ENCODE assay signal across 1 cellular context in genomic region chr6:43669050-43669921, GRCh38.
TF ChIP-seq lines count a peak whose summit lies in the region.

No MANE protein-coding gene starts in this region.

TF ChIP-seq in HepG2, 621 proteins besides CTCF, POLR2A, EP300 and RAD21 (continues in another document):
- TF ChIP-seq NFKB2 (CRISPR knock-in tag; IDR thresholded peaks at IDR 0.05; ENCODE audit: borderline replicate concordance) (peak; percentile 20; the same call in 1 of the 2 replicates), POLR2AphosphoS5 (IDR thresholded peaks at IDR 0.05; ENCODE audit: low read depth, low read length) (0 out of 2 replicates have a peak, but pooled peaks have one; percentile 20), NRL (CRISPR knock-in tag; IDR thresholded peaks at IDR 0.05; ENCODE audit: borderline replicate concordance) (0 out of 2 replicates have a peak, but pooled peaks have one; percentile 39), THAP7 (CRISPR knock-in tag; IDR thresholded peaks at IDR 0.05) (peak; percentile 83), ZNF776 (CRISPR knock-in tag; IDR thresholded peaks at IDR 0.05) (no peak), TMF1 (CRISPR knock-in tag; IDR thresholded peaks at IDR 0.05; ENCODE audit: low read depth) (0 out of 2 replicates have a peak, but pooled peaks have one; percentile 6), NONO (IDR thresholded peaks at IDR 0.05) (no peak), NONO (CRISPR knock-in tag; conservative IDR thresholded peaks at IDR 0.05) (0 out of 2 replicates have a peak, but pooled peaks have one; percentile 46), ZNF670 (CRISPR knock-in tag; IDR thresholded peaks at IDR 0.05; ENCODE audit: borderline replicate concordance) (0 out of 2 replicates have a peak, but pooled peaks have one; percentile 55), FOXO1 (CRISPR knock-in tag; IDR thresholded peaks at IDR 0.05) (no peak), ZMAT3 (CRISPR knock-in tag; conservative IDR thresholded peaks at IDR 0.05) (peak; percentile 56; the same call in 1 of the 2 replicates), NFE2L1 (CRISPR knock-in tag; IDR thresholded peaks at IDR 0.05; ENCODE audit: borderline replicate concordance) (no peak), ZFP82 (CRISPR knock-in tag; IDR thresholded peaks at IDR 0.05; ENCODE audit: borderline replicate concordance) (peak; percentile 55; the same call in 1 of the 2 replicates), EEA1 (CRISPR knock-in tag; IDR thresholded peaks at IDR 0.05; ENCODE audit: borderline replicate concordance) (0 out of 2 replicates have a peak, but pooled peaks have one; percentile 32), TFAP4 (IDR thresholded peaks at IDR 0.05; ENCODE audit: borderline replicate concordance, low read depth) (no peak), ZNF441 (CRISPR knock-in tag; IDR thresholded peaks at IDR 0.05; ENCODE audit: borderline replicate concordance) (no peak), NFIC (IDR thresholded peaks at IDR 0.05; ENCODE audit: low read length) (no peak), KLF6 (CRISPR knock-in tag; IDR thresholded peaks at IDR 0.05) (no peak), GTF3A (CRISPR knock-in tag; conservative IDR thresholded peaks at IDR 0.05) (0 out of 2 replicates have a peak, but pooled peaks have one; percentile 2), MEIS1 (CRISPR knock-in tag; IDR thresholded peaks at IDR 0.05; ENCODE audit: borderline replicate concordance) (peak; percentile 52; the same call in 1 of the 2 replicates), ZBTB20 (CRISPR knock-in tag; IDR thresholded peaks at IDR 0.05; ENCODE audit: borderline replicate concordance, low read depth) (peak; percentile 38; the same call in 1 of the 2 replicates), RFXANK (CRISPR knock-in tag; IDR thresholded peaks at IDR 0.05) (no peak), ZNF274 (CRISPR knock-in tag; IDR thresholded peaks at IDR 0.05) (peak; percentile 51), SP140L (CRISPR knock-in tag; IDR thresholded peaks at IDR 0.05; ENCODE audit: borderline replicate concordance) (no peak), MYNN (CRISPR knock-in tag; IDR thresholded peaks at IDR 0.05; ENCODE audit: low read depth) (no peak), TBX2 (CRISPR knock-in tag; IDR thresholded peaks at IDR 0.05; ENCODE audit: borderline replicate concordance) (peak; percentile 51), ZBTB7B (CRISPR knock-in tag; IDR thresholded peaks at IDR 0.05) (peak; percentile 25; the same call in 1 of the 2 replicates), ZNF879 (CRISPR knock-in tag; IDR thresholded peaks at IDR 0.05) (0 out of 2 replicates have a peak, but pooled peaks have one; percentile 53), ZNF772 (CRISPR knock-in tag; IDR thresholded peaks at IDR 0.05) (no peak), GMEB1 (CRISPR knock-in tag; IDR thresholded peaks at IDR 0.05; ENCODE audit: borderline replicate concordance) (no peak), ISX (CRISPR knock-in tag; conservative IDR thresholded peaks at IDR 0.05) (no peak), NBN (conservative IDR thresholded peaks at IDR 0.05) (no peak), PAWR (CRISPR knock-in tag; IDR thresholded peaks at IDR 0.05; ENCODE audit: borderline replicate concordance) (no peak), ZC3H13 (CRISPR knock-in tag; IDR thresholded peaks at IDR 0.05) (0 out of 2 replicates have a peak, but pooled peaks have one; percentile 57)
- TF ChIP-seq, protein P1, sequence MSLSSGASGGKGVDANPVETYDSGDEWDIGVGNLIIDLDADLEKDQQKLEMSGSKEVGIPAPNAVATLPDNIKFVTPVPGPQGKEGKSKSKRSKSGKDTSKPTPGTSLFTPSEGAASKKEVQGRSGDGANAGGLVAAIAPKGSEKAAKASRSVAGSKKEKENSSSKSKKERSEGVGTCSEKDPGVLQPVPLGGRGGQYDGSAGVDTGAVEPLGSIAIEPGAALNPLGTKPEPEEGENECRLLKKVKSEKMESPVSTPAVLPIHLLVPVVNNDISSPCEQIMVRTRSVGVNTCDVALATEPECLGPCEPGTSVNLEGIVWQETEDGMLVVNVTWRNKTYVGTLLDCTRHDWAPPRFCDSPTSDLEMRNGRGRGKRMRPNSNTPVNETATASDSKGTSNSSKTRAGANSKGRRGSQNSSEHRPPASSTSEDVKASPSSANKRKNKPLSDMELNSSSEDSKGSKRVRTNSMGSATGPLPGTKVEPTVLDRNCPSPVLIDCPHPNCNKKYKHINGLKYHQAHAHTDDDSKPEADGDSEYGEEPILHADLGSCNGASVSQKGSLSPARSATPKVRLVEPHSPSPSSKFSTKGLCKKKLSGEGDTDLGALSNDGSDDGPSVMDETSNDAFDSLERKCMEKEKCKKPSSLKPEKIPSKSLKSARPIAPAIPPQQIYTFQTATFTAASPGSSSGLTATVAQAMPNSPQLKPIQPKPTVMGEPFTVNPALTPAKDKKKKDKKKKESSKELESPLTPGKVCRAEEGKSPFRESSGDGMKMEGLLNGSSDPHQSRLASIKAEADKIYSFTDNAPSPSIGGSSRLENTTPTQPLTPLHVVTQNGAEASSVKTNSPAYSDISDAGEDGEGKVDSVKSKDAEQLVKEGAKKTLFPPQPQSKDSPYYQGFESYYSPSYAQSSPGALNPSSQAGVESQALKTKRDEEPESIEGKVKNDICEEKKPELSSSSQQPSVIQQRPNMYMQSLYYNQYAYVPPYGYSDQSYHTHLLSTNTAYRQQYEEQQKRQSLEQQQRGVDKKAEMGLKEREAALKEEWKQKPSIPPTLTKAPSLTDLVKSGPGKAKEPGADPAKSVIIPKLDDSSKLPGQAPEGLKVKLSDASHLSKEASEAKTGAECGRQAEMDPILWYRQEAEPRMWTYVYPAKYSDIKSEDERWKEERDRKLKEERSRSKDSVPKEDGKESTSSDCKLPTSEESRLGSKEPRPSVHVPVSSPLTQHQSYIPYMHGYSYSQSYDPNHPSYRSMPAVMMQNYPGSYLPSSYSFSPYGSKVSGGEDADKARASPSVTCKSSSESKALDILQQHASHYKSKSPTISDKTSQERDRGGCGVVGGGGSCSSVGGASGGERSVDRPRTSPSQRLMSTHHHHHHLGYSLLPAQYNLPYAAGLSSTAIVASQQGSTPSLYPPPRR (CRISPR knock-in tag; IDR thresholded peaks at IDR 0.05; ENCODE audit: borderline replicate concordance) = no peak
- TF ChIP-seq, protein P2, sequence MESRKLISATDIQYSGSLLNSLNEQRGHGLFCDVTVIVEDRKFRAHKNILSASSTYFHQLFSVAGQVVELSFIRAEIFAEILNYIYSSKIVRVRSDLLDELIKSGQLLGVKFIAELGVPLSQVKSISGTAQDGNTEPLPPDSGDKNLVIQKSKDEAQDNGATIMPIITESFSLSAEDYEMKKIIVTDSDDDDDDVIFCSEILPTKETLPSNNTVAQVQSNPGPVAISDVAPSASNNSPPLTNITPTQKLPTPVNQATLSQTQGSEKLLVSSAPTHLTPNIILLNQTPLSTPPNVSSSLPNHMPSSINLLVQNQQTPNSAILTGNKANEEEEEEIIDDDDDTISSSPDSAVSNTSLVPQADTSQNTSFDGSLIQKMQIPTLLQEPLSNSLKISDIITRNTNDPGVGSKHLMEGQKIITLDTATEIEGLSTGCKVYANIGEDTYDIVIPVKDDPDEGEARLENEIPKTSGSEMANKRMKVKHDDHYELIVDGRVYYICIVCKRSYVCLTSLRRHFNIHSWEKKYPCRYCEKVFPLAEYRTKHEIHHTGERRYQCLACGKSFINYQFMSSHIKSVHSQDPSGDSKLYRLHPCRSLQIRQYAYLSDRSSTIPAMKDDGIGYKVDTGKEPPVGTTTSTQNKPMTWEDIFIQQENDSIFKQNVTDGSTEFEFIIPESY (CRISPR knock-in tag; IDR thresholded peaks at IDR 0.05) = peak; percentile 69; the same call in 1 of the 2 replicates
- TF ChIP-seq, protein P3, sequence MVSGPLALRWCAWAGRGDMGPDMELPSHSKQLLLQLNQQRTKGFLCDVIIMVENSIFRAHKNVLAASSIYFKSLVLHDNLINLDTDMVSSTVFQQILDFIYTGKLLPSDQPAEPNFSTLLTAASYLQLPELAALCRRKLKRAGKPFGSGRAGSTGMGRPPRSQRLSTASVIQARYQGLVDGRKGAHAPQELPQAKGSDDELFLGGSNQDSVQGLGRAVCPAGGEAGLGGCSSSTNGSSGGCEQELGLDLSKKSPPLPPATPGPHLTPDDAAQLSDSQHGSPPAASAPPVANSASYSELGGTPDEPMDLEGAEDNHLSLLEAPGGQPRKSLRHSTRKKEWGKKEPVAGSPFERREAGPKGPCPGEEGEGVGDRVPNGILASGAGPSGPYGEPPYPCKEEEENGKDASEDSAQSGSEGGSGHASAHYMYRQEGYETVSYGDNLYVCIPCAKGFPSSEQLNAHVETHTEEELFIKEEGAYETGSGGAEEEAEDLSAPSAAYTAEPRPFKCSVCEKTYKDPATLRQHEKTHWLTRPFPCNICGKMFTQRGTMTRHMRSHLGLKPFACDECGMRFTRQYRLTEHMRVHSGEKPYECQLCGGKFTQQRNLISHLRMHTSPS (CRISPR knock-in tag; IDR thresholded peaks at IDR 0.05; ENCODE audit: low read depth) = 0 out of 2 replicates have a peak, but pooled peaks have one; percentile 22
- TF ChIP-seq, protein P4, sequence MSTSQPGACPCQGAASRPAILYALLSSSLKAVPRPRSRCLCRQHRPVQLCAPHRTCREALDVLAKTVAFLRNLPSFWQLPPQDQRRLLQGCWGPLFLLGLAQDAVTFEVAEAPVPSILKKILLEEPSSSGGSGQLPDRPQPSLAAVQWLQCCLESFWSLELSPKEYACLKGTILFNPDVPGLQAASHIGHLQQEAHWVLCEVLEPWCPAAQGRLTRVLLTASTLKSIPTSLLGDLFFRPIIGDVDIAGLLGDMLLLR (CRISPR knock-in tag; IDR thresholded peaks at IDR 0.05) = peak; percentile 1; the same call in 1 of the 2 replicates
- TF ChIP-seq, protein P5, sequence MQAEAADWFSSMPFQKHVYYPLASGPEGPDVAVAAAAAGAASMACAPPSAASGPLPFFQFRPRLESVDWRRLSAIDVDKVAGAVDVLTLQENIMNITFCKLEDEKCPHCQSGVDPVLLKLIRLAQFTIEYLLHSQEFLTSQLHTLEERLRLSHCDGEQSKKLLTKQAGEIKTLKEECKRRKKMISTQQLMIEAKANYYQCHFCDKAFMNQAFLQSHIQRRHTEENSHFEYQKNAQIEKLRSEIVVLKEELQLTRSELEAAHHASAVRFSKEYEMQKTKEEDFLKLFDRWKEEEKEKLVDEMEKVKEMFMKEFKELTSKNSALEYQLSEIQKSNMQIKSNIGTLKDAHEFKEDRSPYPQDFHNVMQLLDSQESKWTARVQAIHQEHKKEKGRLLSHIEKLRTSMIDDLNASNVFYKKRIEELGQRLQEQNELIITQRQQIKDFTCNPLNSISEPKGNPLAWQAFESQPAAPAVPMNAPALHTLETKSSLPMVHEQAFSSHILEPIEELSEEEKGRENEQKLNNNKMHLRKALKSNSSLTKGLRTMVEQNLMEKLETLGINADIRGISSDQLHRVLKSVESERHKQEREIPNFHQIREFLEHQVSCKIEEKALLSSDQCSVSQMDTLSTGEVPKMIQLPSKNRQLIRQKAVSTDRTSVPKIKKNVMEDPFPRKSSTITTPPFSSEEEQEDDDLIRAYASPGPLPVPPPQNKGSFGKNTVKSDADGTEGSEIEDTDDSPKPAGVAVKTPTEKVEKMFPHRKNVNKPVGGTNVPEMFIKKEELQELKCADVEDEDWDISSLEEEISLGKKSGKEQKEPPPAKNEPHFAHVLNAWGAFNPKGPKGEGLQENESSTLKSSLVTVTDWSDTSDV (CRISPR knock-in tag; IDR thresholded peaks at IDR 0.05) = peak; percentile 75; the same call in 1 of the 2 replicates
- TF ChIP-seq, protein P6, sequence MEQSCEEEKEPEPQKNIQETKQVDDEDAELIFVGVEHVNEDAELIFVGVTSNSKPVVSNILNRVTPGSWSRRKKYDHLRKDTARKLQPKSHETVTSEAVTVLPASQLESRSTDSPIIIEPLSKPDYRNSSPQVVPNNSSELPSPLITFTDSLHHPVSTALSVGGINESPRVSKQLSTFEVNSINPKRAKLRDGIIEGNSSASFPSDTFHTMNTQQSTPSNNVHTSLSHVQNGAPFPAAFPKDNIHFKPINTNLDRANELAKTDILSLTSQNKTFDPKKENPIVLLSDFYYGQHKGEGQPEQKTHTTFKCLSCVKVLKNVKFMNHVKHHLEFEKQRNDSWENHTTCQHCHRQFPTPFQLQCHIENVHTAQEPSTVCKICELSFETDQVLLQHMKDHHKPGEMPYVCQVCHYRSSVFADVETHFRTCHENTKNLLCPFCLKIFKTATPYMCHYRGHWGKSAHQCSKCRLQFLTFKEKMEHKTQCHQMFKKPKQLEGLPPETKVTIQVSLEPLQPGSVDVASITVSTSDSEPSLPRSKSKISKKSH (CRISPR knock-in tag; IDR thresholded peaks at IDR 0.05; ENCODE audit: borderline replicate concordance) = peak; percentile 55; the same call in 1 of the 2 replicates
- TF ChIP-seq, protein P7, sequence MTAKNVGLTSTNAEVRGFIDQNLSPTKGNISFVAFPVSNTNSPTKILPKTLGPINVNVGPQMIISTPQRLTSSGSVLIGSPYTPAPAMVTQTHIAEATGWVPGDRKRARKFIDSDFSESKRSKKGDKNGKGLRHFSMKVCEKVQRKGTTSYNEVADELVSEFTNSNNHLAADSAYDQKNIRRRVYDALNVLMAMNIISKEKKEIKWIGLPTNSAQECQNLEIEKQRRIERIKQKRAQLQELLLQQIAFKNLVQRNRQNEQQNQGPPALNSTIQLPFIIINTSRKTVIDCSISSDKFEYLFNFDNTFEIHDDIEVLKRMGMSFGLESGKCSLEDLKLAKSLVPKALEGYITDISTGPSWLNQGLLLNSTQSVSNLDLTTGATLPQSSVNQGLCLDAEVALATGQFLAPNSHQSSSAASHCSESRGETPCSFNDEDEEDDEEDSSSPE (CRISPR knock-in tag; IDR thresholded peaks at IDR 0.05) = no peak
